31 cellular contexts compared by ENCODE assay signal in the genomic region with DNA sequence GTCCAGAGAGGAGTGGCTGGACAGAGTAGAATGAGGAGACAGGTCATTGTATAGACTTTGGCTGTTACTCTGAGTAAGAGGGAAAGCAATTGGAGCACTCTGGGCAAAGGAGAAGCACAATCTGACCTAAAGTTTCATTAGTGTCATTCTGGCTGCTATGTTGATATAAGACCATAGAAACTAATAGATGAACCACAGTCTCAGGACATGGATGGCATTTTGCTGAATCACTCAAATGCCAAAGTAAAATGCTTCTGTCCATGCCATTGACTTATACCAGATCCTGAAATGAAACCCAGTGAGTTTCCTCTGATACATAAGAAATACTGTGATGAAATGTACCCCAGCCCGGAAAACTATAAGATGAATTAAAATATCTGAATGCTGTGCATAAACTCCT.
DNase-seq lines count a peak whose midpoint lies in the region; FAIRE-seq and TF ChIP-seq lines count a peak whose summit lies in the region.
"Had no signal": no experiment of that assay in that cellular context is flagged by ENCODE, and none has a peak within 500 bp of the region (broad histone marks: within the 10 kb centered on the region; RNA-seq: fewer than 3 reads in every experiment).

No MANE protein-coding gene starts in this region.

- intact Hi-C loops in head of caudate nucleus (cut with DNase I): no loop called here

- DNase-seq in GM04503 (ENCODE audit: low read depth) (peak; percentile 2), RCC 7860 (ENCODE audit: low spot score) (peak; percentile 23), epithelial cell of proximal tubule (ENCODE audit: low read depth) (peak; percentile 32), renal cortical epithelial cell (ENCODE audit: low read depth) (peak; percentile 85), AG20443 (ENCODE audit: low spot score) (no peak), anterior cingulate cortex (lab: John Stamatoyannopoulos, UW) (no peak), head of caudate nucleus (no peak)
- DNase-seq: activated CD4-positive, alpha-beta T cell treated with anti-CD3 and anti-CD28 coated beads, Interleukin-2, amount 50 U/mL, for 48 hours; activated CD4-positive, CD25-positive, alpha-beta regulatory T cell; activated naive CD4-positive, alpha-beta T cell treated with anti-CD3 and anti-CD28 coated beads for 36 hours; amniotic stem cell; Caco-2; caudate nucleus; DMS79; endodermal cell; esophagus squamous epithelium; gastrocnemius medialis; hypothalamus; immature natural killer cell; Kasumi-1; naive thymus-derived CD8-positive, alpha-beta T cell; NCI-H1092 treated with DMSO at 0.1 percent for 48 hours; NCI-H1930; NCI-H226; occipital lobe; psoas muscle; stimulated activated naive CD8-positive, alpha-beta T cell treated with anti-CD3 and anti-CD28 coated beads, Interleukin-15, amount 100 ng/mL, for 72 hours; T-cell; tibial artery had no signal

- no peak overlapping the region for H3K4me3 ChIP-seq in epithelial cell of proximal tubule (ENCODE audit: low read depth, low read length)
- H3K4me3 ChIP-seq: BLaER1 treated with 17β-estradiol and CSF1 and Interleukin-3, amounts not matched to agents 10 nM and 100 nM; esophagus squamous epithelium; gastrocnemius medialis; psoas muscle; tibial artery had no signal

- FAIRE-seq in RCC 7860 (lab: Jason Lieb, UNC): no peak
- FAIRE-seq: GM18507 had no signal

- no peak for TF ChIP-seq CTCF in epithelial cell of proximal tubule (conservative IDR thresholded peaks at IDR 0.05; ENCODE audit: low read depth, low read length)

Comparison
In these comparisons a context has a peak if more than half of its experiments do, and no peak if none do; other contexts are left out.
1. DNase-seq: peak in GM04503 (single experiment), RCC 7860 (single experiment), epithelial cell of proximal tubule (single experiment) and renal cortical epithelial cell (single experiment); none in AG20443 (single experiment), anterior cingulate cortex (0 of 58) and head of caudate nucleus (0 of 42).